12 cellular contexts compared by ENCODE assay signal in genomic region chr17:9982159-9982558, GRCh38.
DNase-seq lines count a peak whose midpoint lies in the region; ATAC-seq, FAIRE-seq and TF ChIP-seq lines count a peak whose summit lies in the region.
"Had no signal": no experiment of that assay in that cellular context is flagged by ENCODE, and none has a peak within 500 bp of the region (broad histone marks: within the 10 kb centered on the region; RNA-seq: fewer than 3 reads in every experiment).

No MANE protein-coding gene starts in this region.

- no peak for TF ChIP-seq CTCF in neutrophil (IDR thresholded peaks at IDR 0.05)

- no peak for ATAC-seq in GM18519 (IDR thresholded peaks at IDR 0.05; ENCODE audit: low FRiP score, unreplicated experiment)
- ATAC-seq: mucosa of descending colon had no signal

- FAIRE-seq in urothelium cell line (lab: Jason Lieb, UNC), result no peak

- DNase-seq in ELF-1 (ENCODE audit: low read depth, low spot score) (peak; percentile 64), Kasumi-1 (lab: John Stamatoyannopoulos, UW) (peak; percentile 3 to 4), cerebellum (ENCODE audit: low spot score) (peak; percentile 82), urothelium cell line (ENCODE audit: low spot score) (no peak), COR-L47 (lab: John Stamatoyannopoulos, UW) (no peak), T-helper 9 cell (no peak)
- DNase-seq: amniotic stem cell; NCI-H510A treated with DMSO at 0.1 percent for 48 hours; stimulated activated CD4-positive, alpha-beta T cell treated with anti-CD3 and anti-CD28 coated beads, Interleukin-4, amount 100 ng/mL, for 1 hour had no signal

- H3K27ac ChIP-seq in neutrophil, result peak overlapping the region; percentile 66

- H3K4me1 ChIP-seq in neutrophil (ENCODE audit: control insufficient read depth in 1 of 2, insufficient read depth in 1 of 2, low read depth in 1 of 2, low read length in 1 of 2), result peaks cover 48 to 58% of the 10 kb centered on the region in 2 experiments

- H3K9me3 ChIP-seq in neutrophil, result no peaks in the 10 kb centered on the region
- H3K9me3 ChIP-seq: mucosa of descending colon had no signal

- no peak overlapping the region for H3K4me3 ChIP-seq in neutrophil (ENCODE audit: low read depth in 1 of 2, low read length in 1 of 2)
- H3K4me3 ChIP-seq: mucosa of descending colon had no signal

- H3K36me3 ChIP-seq in neutrophil, result peaks cover 23% of the 10 kb centered on the region

- H3K27me3 ChIP-seq in neutrophil, result no peaks in the 10 kb centered on the region

Comparison
In these comparisons a context has a peak if more than half of its experiments do, and no peak if none do; other contexts are left out.
1. DNase-seq: peak in ELF-1 (single experiment), Kasumi-1 (2 of 2) and cerebellum (single experiment); none in urothelium cell line (single experiment), COR-L47 (single experiment) and T-helper 9 cell (single experiment).